Comparison of ENCODE assay signal across 29 cellular contexts in genomic region chr5:142853682-142854081, GRCh38.
"Had no signal": no experiment of that assay in that cellular context is flagged by ENCODE, and none has a peak within 500 bp of the region (broad histone marks: within the 10 kb centered on the region; RNA-seq: fewer than 3 reads in every experiment).

No MANE protein-coding gene starts in this region.

- H3K27ac Mint-ChIP-seq: activated CD4-positive, alpha-beta memory T cell treated with anti-CD3 and anti-CD28 coated beads for 36 hours; activated CD4-positive, alpha-beta T cell treated with anti-CD3 and anti-CD28 coated beads, Interleukin-2, amount 10 ng/mL, durations not matched to agents 7 days and 5 days; activated naive CD4-positive, alpha-beta T cell treated with anti-CD3 and anti-CD28 coated beads, Interleukin-2, amount 10 ng/mL, durations not matched to agents 7 days and 5 days; activated naive CD8-positive, alpha-beta T cell treated with anti-CD3 and anti-CD28 coated beads for 36 hours; activated T-cell treated with anti-CD3 and anti-CD28 coated beads, Interleukin-2, amount 50 U/mL, for 72 hours; activated T-helper 2 cell treated with anti-CD3 and anti-CD28 coated beads, Interferon-gamma antibody, Interleukin-2, Interleukin-4, amounts not matched to agents 10 μg/mL and 5 μg/mL and 100 μg/mL, durations not matched to agents 14 hours and 24 hours and 36 hours had no signal

- H3K36me3 ChIP-seq: Peyer's patch, SJCRH30 had no signal

- DNase-seq: activated CD4-positive, alpha-beta memory T cell treated with anti-CD3 and anti-CD28 coated beads for 36 hours; activated CD4-positive, alpha-beta T cell treated with anti-CD3 and anti-CD28 coated beads, Interleukin-2, amount 10 ng/mL, durations not matched to agents 7 days and 5 days; activated CD4-positive, CD25-positive, alpha-beta regulatory T cell; activated CD8-positive, alpha-beta memory T cell treated with anti-CD3 and anti-CD28 coated beads, Interleukin-2, amount 50 U/mL, for 4 hours; activated gamma-delta T cell treated with Interleukin-2 at 50 U/mL for 16 hours; activated naive CD4-positive, alpha-beta T cell treated with anti-CD3 and anti-CD28 coated beads, Interleukin-2, amount 10 ng/mL, durations not matched to agents 7 days and 5 days; activated naive CD8-positive, alpha-beta T cell treated with anti-CD3 and anti-CD28 coated beads for 36 hours; activated T-cell treated with anti-CD3 and anti-CD28 coated beads, Interleukin-2, amount 50 U/mL, for 72 hours; KG1; MV-4-11; NCI-H1092 treated with DMSO at 0.1 percent for 48 hours; NCI-H1417 treated with DMSO at 0.1 percent for 48 hours; NCI-H1694; NCI-H2029; NCI-H2107; NCI-H2171 treated with DMSO at 0.1 percent for 48 hours; NCI-H226; NCI-H510A; NCI-H69; NK-92 treated with Interleukin-12 subunit alpha and Interleukin-12 subunit beta, amount 100 ng/mL, for 24 hours; OCI-M1; Peyer's patch; Right ventricle myocardium superior; SJCRH30; SK-N-SH; T-helper 1 cell had no signal

- ATAC-seq: activated T-cell treated with anti-CD3 and anti-CD28 coated beads, Interleukin-2, amount 50 U/mL, for 72 hours had no signal

- H3K27me3 ChIP-seq: Peyer's patch, SJCRH30 had no signal

- H3K4me1 Mint-ChIP-seq: activated naive CD4-positive, alpha-beta T cell treated with anti-CD3 and anti-CD28 coated beads, Interleukin-2, amount 10 ng/mL, durations not matched to agents 7 days and 5 days had no signal

- H3K4me3 ChIP-seq: Peyer's patch, SJCRH30 had no signal

- H3K27ac ChIP-seq: Peyer's patch, RWPE1, SJCRH30, VCaP had no signal

- H3K36me3 Mint-ChIP-seq: activated CD4-positive, alpha-beta memory T cell treated with anti-CD3 and anti-CD28 coated beads for 36 hours; activated naive CD4-positive, alpha-beta T cell treated with anti-CD3 and anti-CD28 coated beads, Interleukin-2, amount 10 ng/mL, durations not matched to agents 7 days and 5 days; activated naive CD8-positive, alpha-beta T cell treated with anti-CD3 and anti-CD28 coated beads for 36 hours had no signal

- H3K4me3 Mint-ChIP-seq: activated CD4-positive, alpha-beta memory T cell treated with anti-CD3 and anti-CD28 coated beads for 36 hours; activated CD4-positive, alpha-beta T cell treated with anti-CD3 and anti-CD28 coated beads, Interleukin-2, amount 10 ng/mL, durations not matched to agents 7 days and 5 days; activated naive CD4-positive, alpha-beta T cell treated with anti-CD3 and anti-CD28 coated beads, Interleukin-2, amount 10 ng/mL, durations not matched to agents 7 days and 5 days; activated naive CD8-positive, alpha-beta T cell treated with anti-CD3 and anti-CD28 coated beads for 36 hours; activated T-cell treated with anti-CD3 and anti-CD28 coated beads, Interleukin-2, amount 50 U/mL, for 72 hours had no signal

- H3K9me3 Mint-ChIP-seq: activated CD4-positive, alpha-beta memory T cell treated with anti-CD3 and anti-CD28 coated beads for 36 hours; activated CD4-positive, alpha-beta T cell treated with anti-CD3 and anti-CD28 coated beads, Interleukin-2, amount 10 ng/mL, durations not matched to agents 7 days and 5 days; activated naive CD4-positive, alpha-beta T cell treated with anti-CD3 and anti-CD28 coated beads, Interleukin-2, amount 10 ng/mL, durations not matched to agents 7 days and 5 days; activated naive CD8-positive, alpha-beta T cell treated with anti-CD3 and anti-CD28 coated beads for 36 hours; activated T-cell treated with anti-CD3 and anti-CD28 coated beads, Interleukin-2, amount 50 U/mL, for 72 hours; activated T-helper 2 cell treated with anti-CD3 and anti-CD28 coated beads, Interferon-gamma antibody, Interleukin-2, Interleukin-4, amounts not matched to agents 10 μg/mL and 5 μg/mL and 100 μg/mL, durations not matched to agents 14 hours and 24 hours and 36 hours had no signal

- H3K9me3 ChIP-seq: Peyer's patch, SJCRH30, SK-N-SH had no signal

- H3K27me3 Mint-ChIP-seq: activated CD4-positive, alpha-beta memory T cell treated with anti-CD3 and anti-CD28 coated beads for 36 hours; activated CD4-positive, alpha-beta T cell treated with anti-CD3 and anti-CD28 coated beads, Interleukin-2, amount 10 ng/mL, durations not matched to agents 7 days and 5 days; activated naive CD4-positive, alpha-beta T cell treated with anti-CD3 and anti-CD28 coated beads, Interleukin-2, amount 10 ng/mL, durations not matched to agents 7 days and 5 days; activated naive CD8-positive, alpha-beta T cell treated with anti-CD3 and anti-CD28 coated beads for 36 hours had no signal
